ENCODE assay signal across 20 cellular contexts in the genomic region with DNA sequence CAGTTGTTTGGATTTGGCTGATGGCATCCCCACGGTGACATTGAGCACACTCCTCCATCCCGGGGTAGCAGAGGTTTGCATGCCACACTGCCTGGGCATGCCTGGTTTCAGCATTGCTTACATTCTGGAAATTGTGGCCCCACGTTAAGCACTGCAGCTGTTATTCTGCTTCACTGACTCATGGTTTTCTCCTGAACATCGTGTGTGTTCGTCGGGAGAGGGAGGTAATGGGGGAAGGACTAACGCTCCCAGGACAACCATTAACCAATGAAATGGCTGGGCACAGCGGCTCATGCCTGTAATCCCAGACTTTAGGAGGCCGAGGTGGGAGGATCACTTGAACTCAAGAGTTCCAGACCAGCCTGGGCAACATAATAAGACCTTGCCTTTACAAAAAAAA. TPM values are rescaled to one million over a fixed set of nuclear protein-coding genes. Genes with fewer than 3 reads are reported as not detected.
DNase-seq lines count a peak whose midpoint lies in the region; ATAC-seq and TF ChIP-seq lines count a peak whose summit lies in the region.
"Had no signal": no experiment of that assay in that cellular context is flagged by ENCODE, and none has a peak within 500 bp of the region (broad histone marks: within the 10 kb centered on the region; RNA-seq: fewer than 3 reads in every experiment).

No MANE protein-coding gene starts in this region.

- no peaks in the 10 kb centered on the region for H3K9me3 ChIP-seq in psoas muscle
- H3K9me3 ChIP-seq: sigmoid colon, upper lobe of left lung had no signal

- H3K4me1 ChIP-seq in psoas muscle = peaks cover 8% of the 10 kb centered on the region
- H3K4me1 ChIP-seq: sigmoid colon, upper lobe of left lung had no signal

- intact Hi-C loops in psoas muscle (cut with DNase I) = no loop called here

- TF ChIP-seq CTCF in epithelial cell of proximal tubule (conservative IDR thresholded peaks at IDR 0.05; ENCODE audit: low read depth, low read length) (no peak), psoas muscle (IDR thresholded peaks at IDR 0.05) (no peak)

- peak; percentile 46 for DNase-seq in HCEC 1CT
- peak; percentile 89 for DNase-seq in RPMI7951 (ENCODE audit: low read depth)
- peak; percentile 69 for DNase-seq in epithelial cell of proximal tubule (ENCODE audit: low read depth)
- DNase-seq in psoas muscle = peak in 1 of 2 donors; percentile 25
- DNase-seq in NCI-H1048 (lab: John Stamatoyannopoulos, UW) = no peak
- DNase-seq: activated CD4-positive, alpha-beta T cell treated with anti-CD3 and anti-CD28 coated beads for 4 hours; activated naive CD8-positive, alpha-beta T cell treated with anti-CD3 and anti-CD28 coated beads, Interleukin-2, amount 10 ng/mL, durations not matched to agents 7 days and 5 days; CD4-positive, alpha-beta memory T cell; cortex of kidney; GF-D8; mesendoderm; NCI-H1694 treated with DMSO at 0.1 percent for 48 hours; NCI-H748 treated with DMSO at 0.1 percent for 48 hours; RPMI8226; sigmoid colon; stimulated activated naive B cell treated with anti-CD40 and anti-IgM and Interleukin-4, amounts not matched to agents 10 μg/mL and 1 μg/mL and 100 μg/mL, for 72 hours; upper lobe of left lung had no signal

- H3K4me3 ChIP-seq in epithelial cell of proximal tubule (ENCODE audit: low read depth, low read length) (no peak overlapping the region), psoas muscle (no peak overlapping the region)
- H3K4me3 ChIP-seq: sigmoid colon, upper lobe of left lung had no signal

- ATAC-seq in psoas muscle (peak; percentile 93 to 98 (median 96)), HG02852 (IDR thresholded peaks at IDR 0.05; ENCODE audit: unreplicated experiment) (no peak), GM18870 (IDR thresholded peaks at IDR 0.05; ENCODE audit: unreplicated experiment) (no peak), HG03108 (IDR thresholded peaks at IDR 0.05; ENCODE audit: unreplicated experiment) (no peak)
- ATAC-seq: stimulated activated naive B cell treated with anti-CD40 and anti-IgM and Interleukin-4, amounts not matched to agents 10 μg/mL and 1 μg/mL and 100 μg/mL, for 72 hours had no signal

- WGBS in psoas muscle, 3 donors = 27 to 39% (median 33%) methylated on average over 9 of the region's 9 CpGs

- peak overlapping the region; percentile 55 for H3K27ac ChIP-seq in psoas muscle
- H3K27ac ChIP-seq: upper lobe of left lung had no signal

- no peaks in the 10 kb centered on the region for H3K36me3 ChIP-seq in psoas muscle (ENCODE audit: insufficient read depth in 1 of 2, low read depth in 1 of 2)
- H3K36me3 ChIP-seq: sigmoid colon, upper lobe of left lung had no signal

- no peaks in the 10 kb centered on the region for H3K27me3 ChIP-seq in psoas muscle (ENCODE audit: insufficient read depth in 3 of 3, low read length in 2 of 3)
- H3K27me3 ChIP-seq: sigmoid colon, upper lobe of left lung had no signal

RNA-seq across cellular contexts. Expression of gene YWHAQ, which starts 28.2 kb away (rescaled TPM):
- total RNA-seq in RPMI7951 (2014; rRNA removed; shearing (Covaris generic)) = 1,114 and 1,267 TPM in 2 replicates
- total RNA-seq in epithelial cell of proximal tubule (418 and 463 TPM in 2 replicates), psoas muscle (10 to 100 TPM; 53.5 to 65.9 (median 59.1) TPM)
- polyA plus RNA-seq in psoas muscle = 10 to 100 TPM; 41.5 to 74.7 (median 57.3) TPM

Comparison
In these comparisons a context has a peak if more than half of its experiments do, and no peak if none do; other contexts are left out.
1. ATAC-seq: peak in psoas muscle (4 of 4); none in HG02852 (single experiment), GM18870 (single experiment) and HG03108 (single experiment).